Comparison of ENCODE assay signal across 1 cellular context in the genomic region with DNA sequence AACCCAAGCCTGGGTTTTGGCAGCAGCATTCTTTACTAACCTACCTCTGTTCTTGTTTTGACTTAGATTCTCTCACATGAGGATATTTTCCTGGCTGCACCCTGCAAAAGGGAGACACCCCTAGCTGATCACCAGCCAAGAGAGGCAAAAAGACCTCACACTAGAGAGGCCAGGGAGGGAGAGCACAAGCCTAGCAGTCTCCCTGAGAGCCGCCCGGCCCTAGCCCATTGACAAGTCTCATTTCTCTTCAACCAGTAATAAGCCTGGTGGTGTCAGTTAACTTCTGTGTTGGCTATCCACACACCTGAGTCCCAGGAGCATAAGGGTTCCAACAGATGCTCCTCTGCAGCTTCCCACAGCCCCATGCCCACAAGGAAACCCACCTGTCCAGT.
TF ChIP-seq lines count a peak whose summit lies in the region.

No MANE protein-coding gene starts in this region.

TF ChIP-seq in IMR-90, 13 proteins besides CTCF, POLR2A, EP300 and RAD21:
- TF ChIP-seq MXI1 (IDR thresholded peaks at IDR 0.05; ENCODE audit: borderline replicate concordance, low read depth, low read length) (no peak), CHD1 (IDR thresholded peaks at IDR 0.05; ENCODE audit: low read depth, low read length) (no peak), CEBPB (IDR thresholded peaks at IDR 0.05; ENCODE audit: low read depth, low read length) (no peak), FOS (IDR thresholded peaks at IDR 0.05; ENCODE audit: low read depth, low read length) (no peak), SMC3 (IDR thresholded peaks at IDR 0.05; ENCODE audit: low read depth, low read length) (no peak)
- TF ChIP-seq, protein P1, sequence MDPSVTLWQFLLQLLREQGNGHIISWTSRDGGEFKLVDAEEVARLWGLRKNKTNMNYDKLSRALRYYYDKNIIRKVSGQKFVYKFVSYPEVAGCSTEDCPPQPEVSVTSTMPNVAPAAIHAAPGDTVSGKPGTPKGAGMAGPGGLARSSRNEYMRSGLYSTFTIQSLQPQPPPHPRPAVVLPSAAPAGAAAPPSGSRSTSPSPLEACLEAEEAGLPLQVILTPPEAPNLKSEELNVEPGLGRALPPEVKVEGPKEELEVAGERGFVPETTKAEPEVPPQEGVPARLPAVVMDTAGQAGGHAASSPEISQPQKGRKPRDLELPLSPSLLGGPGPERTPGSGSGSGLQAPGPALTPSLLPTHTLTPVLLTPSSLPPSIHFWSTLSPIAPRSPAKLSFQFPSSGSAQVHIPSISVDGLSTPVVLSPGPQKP (IDR thresholded peaks at IDR 0.05; ENCODE audit: borderline replicate concordance, low read depth, low read length), result no peak
